In the genomic region with DNA sequence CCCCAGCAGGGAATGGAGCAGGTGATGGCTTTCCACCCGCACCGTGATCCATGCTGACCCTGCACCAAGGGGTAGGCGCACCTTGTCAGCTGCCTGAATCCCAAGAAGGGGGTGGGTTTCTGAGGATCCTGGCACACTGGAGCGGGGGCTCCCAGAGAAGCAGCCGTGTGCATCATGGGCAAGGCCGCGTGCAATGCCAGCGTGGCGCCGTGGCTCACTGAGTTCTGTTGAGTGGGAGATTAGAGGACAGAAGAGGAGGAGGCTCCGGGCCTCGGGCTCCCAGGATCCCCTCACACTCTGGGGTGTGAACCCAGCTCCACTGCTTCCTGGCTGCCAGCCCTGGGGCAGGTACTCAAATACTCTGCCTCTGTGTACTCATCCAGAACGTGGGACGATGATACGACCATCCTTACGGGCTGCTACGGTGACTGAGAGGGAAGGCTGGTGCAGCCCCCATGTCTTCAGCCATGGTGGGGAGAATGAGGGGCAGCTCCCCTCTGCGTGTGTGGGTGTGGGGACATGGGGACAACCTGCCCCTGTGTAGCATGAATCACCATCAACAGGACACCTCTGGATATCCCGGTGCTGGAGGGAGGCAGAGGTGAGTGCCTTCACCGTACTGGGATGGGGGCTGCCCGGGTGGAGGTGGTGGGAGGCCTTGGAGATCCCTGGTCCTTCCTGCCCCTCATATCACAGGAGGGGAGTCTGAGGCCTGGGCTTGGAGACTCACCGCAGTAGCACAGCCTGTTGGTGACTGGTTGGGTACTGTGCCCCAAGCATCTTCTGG, we compare ENCODE assay signal across 17 cellular contexts. TPM values are rescaled to one million over a fixed set of nuclear protein-coding genes. Genes with fewer than 3 reads are reported as not detected.
A peak's percentile ranks its signal among the peaks of the same experiment; 100 is the strongest.
DNase-seq lines count a peak whose midpoint lies in the region; ATAC-seq and TF ChIP-seq lines count a peak whose summit lies in the region.
"Had no signal": no experiment of that assay in that cellular context is flagged by ENCODE, and none has a peak within 500 bp of the region (broad histone marks: within the 10 kb centered on the region; RNA-seq: fewer than 3 reads in every experiment).

No MANE protein-coding gene starts in this region.

- H3K79me2 ChIP-seq in osteoblast (ENCODE audit: insufficient read depth, low read length), result no peaks in the 10 kb centered on the region

- 90 to 94% methylated on average over 15 to 22 of the region's 22 CpGs for WGBS in endodermal cell (ENCODE audit: insufficient coverage in 1 of 2, insufficient read length in 1 of 2), 2 experiments
- WGBS in stomach, 5 donors, result 84 to 88% (median 87%) methylated on average over 20 to 22 of the region's 22 CpGs

- TF ChIP-seq EP300 in stomach (IDR thresholded peaks at IDR 0.05), result no peak

- no peak overlapping the region for H2AFZ ChIP-seq in osteoblast (ENCODE audit: low read length)
- H2AFZ ChIP-seq: PC-9 had no signal

- no peak for TF ChIP-seq CTCF in RWPE2 (IDR thresholded peaks at IDR 0.05; ENCODE audit: poor library complexity, severe bottlenecking)
- TF ChIP-seq CTCF in endodermal cell (conservative IDR thresholded peaks at IDR 0.05), result no peak
- no peak for TF ChIP-seq CTCF in osteoblast (IDR thresholded peaks at IDR 0.05; ENCODE audit: extremely low read depth, low read depth, low read length)
- TF ChIP-seq CTCF in stomach (IDR thresholded peaks at IDR 0.05), result no peak

- no peaks in the 10 kb centered on the region for H4K20me1 ChIP-seq in osteoblast (ENCODE audit: insufficient read depth, low read length)

- intact Hi-C loops in stomach (cut with DNase I; ENCODE audit: low total_unique reads), result no loop called here

- peaks cover 56% of the 10 kb centered on the region for H3K27me3 Mint-ChIP-seq in endodermal cell (ENCODE audit: insufficient read depth)

- H3K4me3 Mint-ChIP-seq in endodermal cell, result no peak overlapping the region
- H3K4me3 Mint-ChIP-seq: CD4-positive, alpha-beta memory T cell had no signal

- H3K36me3 ChIP-seq in RWPE2 (ENCODE audit: low read depth) (no peaks in the 10 kb centered on the region), endodermal cell (ENCODE audit: control insufficient read depth, insufficient read depth, low read length) (no peaks in the 10 kb centered on the region), osteoblast (ENCODE audit: insufficient read depth, low read length) (no peaks in the 10 kb centered on the region), stomach (no peaks in the 10 kb centered on the region)
- H3K36me3 ChIP-seq: BE2C had no signal

- peaks cover 17% of the 10 kb centered on the region for H3K4me1 Mint-ChIP-seq in endodermal cell
- H3K4me1 Mint-ChIP-seq: CD4-positive, alpha-beta memory T cell had no signal

- DNase-seq in RWPE2 (ENCODE audit: low spot score) (peak; percentile 60), endodermal cell (peak; percentile 28), osteoblast (ENCODE audit: insufficient read length, low spot score, missing footprints) (peak; percentile 37), stomach (peak; percentile 20), NAMALWA (ENCODE audit: low spot score) (no peak), iPS-NIHi7 (ENCODE audit: extremely low spot score) (no peak)
- no peak for DNase-seq in effector CD8-positive, alpha-beta T cell (lab: John Stamatoyannopoulos, UW)
- DNase-seq: BE2C, DMS79 treated with DMSO at 0.1 percent for 48 hours, GDM1, NCI-H1105, NCI-H1694 treated with DMSO at 0.1 percent for 48 hours, PC-9, SHP77 had no signal

- H3K9me3 ChIP-seq in RWPE2 (ENCODE audit: severe bottlenecking), result no peaks in the 10 kb centered on the region
- no peaks in the 10 kb centered on the region for H3K9me3 ChIP-seq in endodermal cell (ENCODE audit: control insufficient read depth, low read length)
- no peaks in the 10 kb centered on the region for H3K9me3 ChIP-seq in osteoblast (ENCODE audit: low read depth, low read length)
- H3K9me3 ChIP-seq in stomach, result no peaks in the 10 kb centered on the region
- H3K9me3 ChIP-seq: BE2C had no signal

- H3K9ac ChIP-seq in endodermal cell (ENCODE audit: extremely low read depth, low read length, poor library complexity, severe bottlenecking), result no peak overlapping the region
- H3K9ac ChIP-seq: KMS-11 had no signal

- H3K27ac ChIP-seq in RWPE2 (ENCODE audit: poor library complexity, severe bottlenecking) (no peak overlapping the region), endodermal cell (ENCODE audit: low read depth, low read length) (no peak overlapping the region), osteoblast (ENCODE audit: low read depth, low read length) (no peak overlapping the region), stomach (no peak overlapping the region)
- H3K27ac ChIP-seq: KMS-11, PC-9 had no signal

- H3K4me2 ChIP-seq in osteoblast (ENCODE audit: insufficient read depth, low read length), result no peak overlapping the region
- H3K4me2 ChIP-seq: KMS-11, PC-9 had no signal

- H3K9me3 Mint-ChIP-seq in endodermal cell, result no peaks in the 10 kb centered on the region

- no peak overlapping the region for H3K27ac Mint-ChIP-seq in endodermal cell
- H3K27ac Mint-ChIP-seq: CD4-positive, alpha-beta memory T cell had no signal

- H3K4me3 ChIP-seq in RWPE2 (ENCODE audit: severe bottlenecking), result no peak overlapping the region
- no peak overlapping the region for H3K4me3 ChIP-seq in endodermal cell (ENCODE audit: low read length)
- no peak overlapping the region for H3K4me3 ChIP-seq in osteoblast (ENCODE audit: insufficient read depth, low read length)
- no peak overlapping the region for H3K4me3 ChIP-seq in stomach
- H3K4me3 ChIP-seq: PC-9 had no signal

- H3K4me1 ChIP-seq in RWPE2 (ENCODE audit: insufficient read depth, poor library complexity, severe bottlenecking) (no peaks in the 10 kb centered on the region), endodermal cell (ENCODE audit: control insufficient read depth, insufficient read depth, low read length) (no peaks in the 10 kb centered on the region), osteoblast (ENCODE audit: insufficient read depth, low read length) (no peaks in the 10 kb centered on the region), stomach (no peaks in the 10 kb centered on the region)
- H3K4me1 ChIP-seq: BE2C had no signal

- H3K27me3 ChIP-seq in RWPE2 (ENCODE audit: insufficient read depth, poor library complexity, severe bottlenecking), result peaks cover 44% of the 10 kb centered on the region
- H3K27me3 ChIP-seq in endodermal cell (ENCODE audit: control insufficient read depth, insufficient read depth, low read length, poor library complexity, severe bottlenecking), result no peaks in the 10 kb centered on the region
- H3K27me3 ChIP-seq in osteoblast (ENCODE audit: insufficient read depth, low read length), result peaks cover 7% of the 10 kb centered on the region
- H3K27me3 ChIP-seq in stomach, result peaks cover 0 to 50% (median 0%) of the 10 kb centered on the region in 3 donors
- H3K27me3 ChIP-seq: BE2C had no signal

- TF ChIP-seq POLR2A in stomach (IDR thresholded peaks at IDR 0.05), result no peak

- no peaks in the 10 kb centered on the region for H3K36me3 Mint-ChIP-seq in endodermal cell (ENCODE audit: low read depth)
- H3K36me3 Mint-ChIP-seq: CD4-positive, alpha-beta memory T cell had no signal

- ATAC-seq in RWPE2 (ENCODE audit: low read depth), result no peak

RNA-seq across cellular contexts. Expression of a gene that starts 52.6 kb away (rescaled TPM):
- total RNA-seq in endodermal cell, result 10 to 100 TPM; 23.9 to 33.6 TPM
- polyA plus RNA-seq in endodermal cell (2013, experiment 1 of 2), result 6.2 TPM
- 7.2 TPM for polyA plus RNA-seq in endodermal cell (2013, experiment 2 of 2)
- 21.2 and 44.5 TPM in 2 replicates for total RNA-seq in osteoblast
- 10 to 100 TPM in 1 of 5 donors, 1 to 10 TPM in 2, not detected in 2; 2.3 to 13.2 (median 4.3) TPM for total RNA-seq in stomach
- polyA plus RNA-seq in stomach, result 1 to 10 TPM in 1 of 3 donors, under 1 TPM in 2; 0.25 to 7.5 (median 0.92) TPM
- total RNA-seq: CD4-positive, alpha-beta memory T cell; MCF 10A had no signal
- polyA plus RNA-seq: CD4-positive, alpha-beta memory T cell had no signal

Comparison
In these comparisons a context has a peak if more than half of its experiments do, and no peak if none do; other contexts are left out.
1. DNase-seq: peak in RWPE2 (single experiment), endodermal cell (single experiment), osteoblast (single experiment) and stomach (single experiment); none in effector CD8-positive, alpha-beta T cell (single experiment), NAMALWA (single experiment) and iPS-NIHi7 (single experiment).